12 cellular contexts compared by ENCODE assay signal in the genomic region with DNA sequence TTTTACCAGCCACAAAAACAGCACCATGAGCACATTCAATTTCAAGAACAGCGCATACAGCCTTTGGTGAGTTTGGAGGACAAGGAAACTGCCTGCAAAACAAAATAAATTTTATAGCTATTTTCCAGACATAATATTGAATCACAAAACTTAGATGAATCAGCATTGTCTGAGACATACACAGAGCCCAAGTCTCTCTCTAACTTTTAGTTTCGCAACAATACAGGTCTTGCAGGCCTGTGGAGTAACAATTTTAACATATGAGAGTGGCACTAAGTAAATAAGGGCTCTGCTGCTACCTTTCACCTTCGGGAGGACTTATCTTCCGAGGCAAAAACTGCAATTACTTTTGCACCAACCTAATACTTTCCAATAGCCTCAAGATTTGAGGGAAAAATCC. TPM values are rescaled to one million over a fixed set of nuclear protein-coding genes. Genes with fewer than 3 reads are reported as not detected.
DNase-seq lines count a peak whose midpoint lies in the region; ATAC-seq, FAIRE-seq and TF ChIP-seq lines count a peak whose summit lies in the region.
"Had no signal": no experiment of that assay in that cellular context is flagged by ENCODE, and none has a peak within 500 bp of the region (broad histone marks: within the 10 kb centered on the region; RNA-seq: fewer than 3 reads in every experiment).

No MANE protein-coding gene starts in this region.

- intact Hi-C loops in left ventricle myocardium superior (cut with micrococcal nuclease): no loop called here

- 90% methylated on average over 4 of the region's 4 CpGs; no CpG with 5 or more reads in 1 of the 2 experiments for WGBS in H1 (ENCODE audit: extremely low coverage in 1 of 2, insufficient coverage in 1 of 2, insufficient read length in 1 of 2, insufficient replicate concordance in 2 of 2, low coverage in 1 of 2, low lambda C conversion rate in 2 of 2, missing lambda C conversion rate in 1 of 2), 2 experiments

- H2BK15ac ChIP-seq in H1 (ENCODE audit: low read length): no peak overlapping the region

- H3K27me3 ChIP-seq in H1 (replicated peaks in 1 of 4; ENCODE audit: control insufficient read depth in 3 of 4, extremely low read depth in 1 of 4, insufficient read depth in 3 of 4, low read length in 3 of 4): no peaks in the 10 kb centered on the region

- no peaks in the 10 kb centered on the region for H4K20me1 ChIP-seq in H1 (replicated peaks in 1 of 2; ENCODE audit: control insufficient read depth in 1 of 2, insufficient read depth in 2 of 2, low read length in 2 of 2)

- H3K23me2 ChIP-seq in H1 (ENCODE audit: low read depth, low read length): no peaks in the 10 kb centered on the region

- no peaks in the 10 kb centered on the region for H3K79me1 ChIP-seq in H1 (ENCODE audit: low read depth, low read length)

- H3K14ac ChIP-seq in H1 (ENCODE audit: insufficient read length): no peak overlapping the region

- POLR2A ChIA-PET in H1 (lab: Charles Lee; ENCODE audit: partially characterized antibody): no interaction called here

- no peak overlapping the region for H4K5ac ChIP-seq in H1 (ENCODE audit: insufficient read length, low read depth, low read length)

- no peak for TF ChIP-seq CTCF in H1 (IDR thresholded peaks at IDR 0.05; ENCODE audit: control extremely low read depth in 1 of 3, insufficient read depth in 1 of 3, low read depth in 1 of 3, low read length in 3 of 3)

- no peak overlapping the region for H2BK120ac ChIP-seq in H1 (replicated peaks; ENCODE audit: low read depth, low read length)

- no peak overlapping the region for H3K56ac ChIP-seq in H1 (replicated peaks; ENCODE audit: insufficient read length, low read depth, low read length)

- H3K4me2 ChIP-seq in H1 (ENCODE audit: insufficient read depth in 1 of 2, low read depth in 2 of 2, low read length in 2 of 2): no peak overlapping the region

- H3K9me3 ChIP-seq in H1 (ENCODE audit: insufficient read depth in 2 of 2, low read depth in 1 of 2, low read length in 1 of 2): no peaks in the 10 kb centered on the region

- no peak overlapping the region for H3K27ac ChIP-seq in H1 (ENCODE audit: low read depth, low read length)

- TF ChIP-seq RAD21 in H1 (IDR thresholded peaks at IDR 0.05 in 1 of 2, conservative IDR thresholded peaks at IDR 0.05 in 1 of 2; ENCODE audit: low read depth in 2 of 2, low read length in 2 of 2): no peak

- no peak for FAIRE-seq in H1 (lab: Jason Lieb, UNC)
- FAIRE-seq: D721Med had no signal

- no peak overlapping the region for H2BK12ac ChIP-seq in H1 (ENCODE audit: low read depth, low read length)

- DNase-seq in ELR (ENCODE audit: low read depth) (peak; percentile 33), MV-4-11 (lab: John Stamatoyannopoulos, UW) (peak; percentile 49), H1 (ENCODE audit: low read depth in 1 of 2, low spot score in 2 of 2) (no peak), non-pigmented ciliary epithelial cell (ENCODE audit: low read depth) (peak; percentile 13), NCI-H1694 (lab: John Stamatoyannopoulos, UW) (no peak), left ventricle myocardium superior (no peak), pons (ENCODE audit: low spot score) (no peak)
- DNase-seq: activated naive CD8-positive, alpha-beta T cell treated with anti-CD3 and anti-CD28 coated beads, Interleukin-2, amount 10 ng/mL, durations not matched to agents 7 days and 5 days; naive B cell; NCI-H1105 treated with DMSO at 0.1 percent for 48 hours had no signal

- H4K91ac ChIP-seq in H1 (replicated peaks; ENCODE audit: insufficient read length, low read length): no peak overlapping the region

- no peak overlapping the region for H2BK20ac ChIP-seq in H1 (ENCODE audit: low read length)

- 0 out of 7 replicates have a peak, but pooled peaks cover 0 to 1% (median 0%) of the 10 kb centered on the region in 4 experiments for H3K4me1 ChIP-seq in H1 (replicated peaks in 1 of 4; ENCODE audit: control insufficient read depth in 3 of 4, insufficient read depth in 4 of 4, low read length in 3 of 4)

- no peak overlapping the region for H3K9ac ChIP-seq in H1 (replicated peaks in 1 of 4; ENCODE audit: extremely low read depth in 1 of 4, low read depth in 3 of 4, low read length in 3 of 4)

- TF ChIP-seq POLR2A in H1 (IDR thresholded peaks at IDR 0.05; ENCODE audit: control extremely low read depth in 1 of 2, low read depth in 2 of 2, low read length in 2 of 2): no peak

- H2BK5ac ChIP-seq in H1 (ENCODE audit: low read depth, low read length): no peak overlapping the region

- H3K18ac ChIP-seq in H1 (ENCODE audit: extremely low read depth, low read length): no peak overlapping the region

- no peak overlapping the region for H3K23ac ChIP-seq in H1 (ENCODE audit: insufficient read length)

- H2AFZ ChIP-seq in H1 (ENCODE audit: low read length): no peak overlapping the region

- CTCF ChIA-PET in H1 (lab: Charles Lee; ENCODE audit: partially characterized antibody): no interaction called here

- H2AK5ac ChIP-seq in H1 (ENCODE audit: low read depth, low read length): no peak overlapping the region

- no peak overlapping the region for H4K8ac ChIP-seq in H1 (ENCODE audit: extremely low read depth, insufficient read depth, low read length)

- H3K4me3 ChIP-seq in H1 (ENCODE audit: extremely low read depth in 1 of 4, insufficient read depth in 2 of 4, low read depth in 3 of 4, low read length in 4 of 4): no peak overlapping the region

- H3K79me2 ChIP-seq in H1 (ENCODE audit: control insufficient read depth in 1 of 2, insufficient read depth in 2 of 2, low read length in 2 of 2): no peaks in the 10 kb centered on the region

- no peak for ATAC-seq in HG02938 (IDR thresholded peaks at IDR 0.05; ENCODE audit: unreplicated experiment)
- no peak for ATAC-seq in left ventricle myocardium superior

- no peak for TF ChIP-seq EP300 in H1 (IDR thresholded peaks at IDR 0.05; ENCODE audit: borderline replicate concordance in 1 of 2, low read depth in 2 of 2, low read length in 2 of 2)

- no peak overlapping the region for H3K4ac ChIP-seq in H1 (replicated peaks; ENCODE audit: insufficient read length, low read depth, low read length)

- H3K36me3 ChIP-seq in H1 (ENCODE audit: control insufficient read depth in 2 of 4, insufficient read depth in 4 of 4, low read length in 3 of 4): no peaks in the 10 kb centered on the region

TF ChIP-seq in H1, 55 proteins besides CTCF, POLR2A, EP300 and RAD21:
- TF ChIP-seq SAP30 (IDR thresholded peaks at IDR 0.05; ENCODE audit: insufficient read depth, insufficient replicate concordance, low read length): no peak
- TF ChIP-seq CEBPB (IDR thresholded peaks at IDR 0.05; ENCODE audit: low read depth, low read length): peak; percentile 56; the same call in 1 of the 2 replicates

RNA-seq across cellular contexts. Expression of gene PEX13, which starts 56.1 kb away (rescaled TPM):
- 21.8 and 22.3 TPM in 2 replicates for total RNA-seq in H1 (2021; fragmentation: NEBNext Ultra II Directional; extraction: Animal tissue kit (Norgen Biotek cat#: 25700))
- polyA plus RNA-seq in H1 (2011; rRNA removed): 12.1 and 16.8 TPM in 2 replicates
- 13.6 TPM for polyA plus RNA-seq in H1 (2011; cell fraction: cytosol; rRNA removed)
- polyA plus RNA-seq in H1 (2011; cell fraction: nucleus; rRNA removed): 8.3 TPM
- 9.9 to 15.4 TPM (median 11.7 TPM) in 4 replicates for polyA plus RNA-seq in H1 (2012, experiment 1 of 2)
- polyA plus RNA-seq in H1 (2012, experiment 2 of 2): 3.4 TPM
- 10.8 TPM for polyA plus RNA-seq in H1 (2013, experiment 1 of 2)
- polyA plus RNA-seq in H1 (2013, experiment 2 of 2): 11.7 TPM
- polyA minus RNA-seq in H1 (2011; rRNA and poly(A)+ RNA removed): 33.0 and 42.1 TPM in 2 replicates
- polyA minus RNA-seq in H1 (2011; cell fraction: cytosol; rRNA and poly(A)+ RNA removed): 14.8 TPM
- 30.5 TPM for polyA minus RNA-seq in H1 (2011; cell fraction: nucleus; rRNA and poly(A)+ RNA removed)
- 25.7 TPM for total RNA-seq in left ventricle myocardium superior

RNA-seq across cellular contexts. Expression of gene PUS10, which starts 56.6 kb away (rescaled TPM):
- 2.2 and 3.1 TPM in 2 replicates for total RNA-seq in H1 (2021; fragmentation: NEBNext Ultra II Directional; extraction: Animal tissue kit (Norgen Biotek cat#: 25700))
- polyA plus RNA-seq in H1 (2011; rRNA removed): 1.3 TPM in 2 replicates
- polyA plus RNA-seq in H1 (2011; cell fraction: cytosol; rRNA removed): 2.1 TPM
- polyA plus RNA-seq in H1 (2011; cell fraction: nucleus; rRNA removed): 0.93 TPM
- 1.1 to 1.9 TPM (median 1.5 TPM) in 4 replicates for polyA plus RNA-seq in H1 (2012, experiment 1 of 2)
- 0.33 TPM for polyA plus RNA-seq in H1 (2012, experiment 2 of 2)
- 1.8 TPM for polyA plus RNA-seq in H1 (2013, experiment 1 of 2)
- polyA plus RNA-seq in H1 (2013, experiment 2 of 2): 1.5 TPM
- polyA minus RNA-seq in H1 (2011; rRNA and poly(A)+ RNA removed): 2.8 and 2.9 TPM in 2 replicates
- 1.2 TPM for polyA minus RNA-seq in H1 (2011; cell fraction: cytosol; rRNA and poly(A)+ RNA removed)
- 4.0 TPM for polyA minus RNA-seq in H1 (2011; cell fraction: nucleus; rRNA and poly(A)+ RNA removed)
- 5.5 TPM for total RNA-seq in left ventricle myocardium superior

Comparison
In these comparisons a context has a peak if more than half of its experiments do, and no peak if none do; other contexts are left out.
1. DNase-seq: peak in ELR (single experiment), MV-4-11 (single experiment) and non-pigmented ciliary epithelial cell (single experiment); none in H1 (0 of 2), NCI-H1694 (single experiment), left ventricle myocardium superior (single experiment) and pons (single experiment).